20 cellular contexts compared by ENCODE assay signal in the genomic region with DNA sequence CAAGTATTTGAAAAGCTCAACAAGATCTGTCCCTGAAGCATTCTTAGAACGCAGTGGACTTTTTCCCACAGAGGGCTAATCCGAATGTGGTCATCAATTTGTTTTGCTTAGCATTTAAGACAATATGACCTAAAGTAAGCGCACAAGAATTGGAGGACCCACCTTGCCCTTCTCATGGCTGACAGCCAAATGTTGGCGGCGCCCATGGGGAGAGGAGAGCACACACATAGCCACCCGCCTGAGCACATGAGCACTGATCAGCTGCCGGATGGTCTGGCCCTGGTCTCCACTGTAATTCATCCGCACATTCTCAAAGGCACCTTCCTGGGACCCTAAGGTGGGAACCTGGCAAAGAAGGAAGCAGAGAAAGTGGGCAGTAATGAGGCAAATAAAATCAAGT. TPM values are rescaled to one million over a fixed set of nuclear protein-coding genes. Genes with fewer than 3 reads are reported as not detected.
DNase-seq lines count a peak whose midpoint lies in the region; ATAC-seq, FAIRE-seq and TF ChIP-seq lines count a peak whose summit lies in the region.
"Had no signal": no experiment of that assay in that cellular context is flagged by ENCODE, and none has a peak within 500 bp of the region (broad histone marks: within the 10 kb centered on the region; RNA-seq: fewer than 3 reads in every experiment).

No MANE protein-coding gene starts in this region.

- H3K27ac Mint-ChIP-seq in activated CD8-positive, alpha-beta memory T cell treated with anti-CD3 and anti-CD28 coated beads, Interleukin-2, amount 10 ng/mL, durations not matched to agents 7 days and 5 days = no peak overlapping the region
- H3K27ac Mint-ChIP-seq: CD4-positive, alpha-beta memory T cell had no signal

- ATAC-seq in HG03354 (IDR thresholded peaks at IDR 0.05; ENCODE audit: poor library complexity, severe bottlenecking, unreplicated experiment) = no peak
- no peak for ATAC-seq in activated CD8-positive, alpha-beta memory T cell treated with anti-CD3 and anti-CD28 coated beads, Interleukin-2, amount 10 ng/mL, durations not matched to agents 7 days and 5 days
- ATAC-seq: HCT116 had no signal

- H3K27ac ChIP-seq in breast epithelium (peak overlapping the region; percentile 15 to 82), mammary epithelial cell (ENCODE audit: insufficient read depth, low read depth, low read length) (no peak overlapping the region), VCaP (peak overlapping the region; percentile 69), endothelial cell of umbilical vein (ENCODE audit: insufficient read depth, low read depth, low read length) (no peak overlapping the region), stomach (peak overlapping the region in 3 of 5 donors; percentile 0 to 72 (median 37))
- H3K27ac ChIP-seq: GM23248 had no signal

- no peak for TF ChIP-seq CTCF in breast epithelium (IDR thresholded peaks at IDR 0.05)
- TF ChIP-seq CTCF in mammary epithelial cell (conservative IDR thresholded peaks at IDR 0.05 in 1 of 2, IDR thresholded peaks at IDR 0.05 in 1 of 2; ENCODE audit: extremely low read depth in 1 of 2, insufficient read depth in 1 of 2, low read depth in 1 of 2, low read length in 2 of 2) = no peak
- TF ChIP-seq CTCF in VCaP (conservative IDR thresholded peaks at IDR 0.05) = no peak
- TF ChIP-seq CTCF in endothelial cell of umbilical vein (IDR thresholded peaks at IDR 0.05; ENCODE audit: extremely low read depth in 1 of 2, insufficient read depth in 1 of 2, low read depth in 1 of 2, low read length in 2 of 2) = no peak
- TF ChIP-seq CTCF in stomach (IDR thresholded peaks at IDR 0.05) = no peak

- no peaks in the 10 kb centered on the region for H3K9me1 ChIP-seq in endothelial cell of umbilical vein (replicated peaks; ENCODE audit: control insufficient read depth, extremely low read depth, insufficient read depth, low read length)

- no peak for TF ChIP-seq EP300 in stomach (IDR thresholded peaks at IDR 0.05)

- H3K4me3 Mint-ChIP-seq in activated CD8-positive, alpha-beta memory T cell treated with anti-CD3 and anti-CD28 coated beads, Interleukin-2, amount 10 ng/mL, durations not matched to agents 7 days and 5 days = no peak overlapping the region
- H3K4me3 Mint-ChIP-seq: CD4-positive, alpha-beta memory T cell had no signal

- H3K27me3 Mint-ChIP-seq in activated CD8-positive, alpha-beta memory T cell treated with anti-CD3 and anti-CD28 coated beads, Interleukin-2, amount 10 ng/mL, durations not matched to agents 7 days and 5 days = no peaks in the 10 kb centered on the region
- H3K27me3 Mint-ChIP-seq: CD4-positive, alpha-beta memory T cell had no signal

- WGBS in mammary epithelial cell (ENCODE audit: low coverage, missing lambda C conversion rate) = 99% methylated on average over 8 of the region's 8 CpGs
- WGBS in stomach, 5 donors = 70 to 82% (median 75%) methylated on average over 8 of the region's 8 CpGs

- H3K9me3 ChIP-seq in breast epithelium (no peaks in the 10 kb centered on the region), mammary epithelial cell (replicated peaks; ENCODE audit: insufficient read depth, low read length) (no peaks in the 10 kb centered on the region), endothelial cell of umbilical vein (replicated peaks; ENCODE audit: control insufficient read depth, insufficient read depth, low read length) (no peaks in the 10 kb centered on the region), stomach (no peaks in the 10 kb centered on the region)

- H2AFZ ChIP-seq in mammary epithelial cell (ENCODE audit: low read depth, low read length) = no peak overlapping the region
- H2AFZ ChIP-seq in endothelial cell of umbilical vein (ENCODE audit: low read depth, low read length) = no peak overlapping the region
- H2AFZ ChIP-seq: GM23248 had no signal

- no peak for TF ChIP-seq POLR2A in breast epithelium (IDR thresholded peaks at IDR 0.05)
- no peak for TF ChIP-seq POLR2A in endothelial cell of umbilical vein (IDR thresholded peaks at IDR 0.05; ENCODE audit: low read depth, low read length)
- no peak for TF ChIP-seq POLR2A in stomach (IDR thresholded peaks at IDR 0.05)

- no peaks in the 10 kb centered on the region for H3K4me1 ChIP-seq in breast epithelium
- H3K4me1 ChIP-seq in mammary epithelial cell (ENCODE audit: insufficient read depth, low read length) = no peaks in the 10 kb centered on the region
- H3K4me1 ChIP-seq in endothelial cell of umbilical vein (ENCODE audit: control insufficient read depth, extremely low read depth, insufficient read depth, low read length) = peaks cover 19% of the 10 kb centered on the region
- H3K4me1 ChIP-seq in stomach = peaks cover 0 to 17% (median 2%) of the 10 kb centered on the region in 4 donors

- H4K20me1 ChIP-seq in mammary epithelial cell (ENCODE audit: insufficient read depth, low read length) = no peaks in the 10 kb centered on the region
- H4K20me1 ChIP-seq in endothelial cell of umbilical vein (replicated peaks; ENCODE audit: control insufficient read depth, extremely low read depth, insufficient read depth, low read length) = no peaks in the 10 kb centered on the region

- peaks cover 32% of the 10 kb centered on the region for H3K36me3 ChIP-seq in breast epithelium
- peaks cover 60% of the 10 kb centered on the region for H3K36me3 ChIP-seq in mammary epithelial cell (ENCODE audit: insufficient read depth, low read length)
- peaks cover 55 to 64% of the 10 kb centered on the region in 2 experiments for H3K36me3 ChIP-seq in endothelial cell of umbilical vein (ENCODE audit: control insufficient read depth in 2 of 2, extremely low read depth in 1 of 2, insufficient read depth in 2 of 2, low read length in 2 of 2)
- peaks cover 100% of the 10 kb centered on the region in 4 donors for H3K36me3 ChIP-seq in stomach

- H3K4me2 ChIP-seq in mammary epithelial cell (ENCODE audit: insufficient read depth, low read depth, low read length) (no peak overlapping the region), endothelial cell of umbilical vein (ENCODE audit: insufficient read depth, low read length) (no peak overlapping the region)

- H3K9me3 Mint-ChIP-seq in activated CD8-positive, alpha-beta memory T cell treated with anti-CD3 and anti-CD28 coated beads, Interleukin-2, amount 10 ng/mL, durations not matched to agents 7 days and 5 days (ENCODE audit: low read depth) = no peaks in the 10 kb centered on the region
- H3K9me3 Mint-ChIP-seq: CD4-positive, alpha-beta memory T cell had no signal

- intact Hi-C loops in breast epithelium (cut with DNase I; ENCODE audit: low total_unique reads) = no loop called here
- intact Hi-C loops in mammary epithelial cell (cut with micrococcal nuclease) = no loop called here
- intact Hi-C loops in endothelial cell of umbilical vein (cut with micrococcal nuclease) = loop anchor here (5.0 kb wide), 1 partner anchor 35 kb away; no protein-coding TSS in a partner anchor
- intact Hi-C loops in stomach (cut with DNase I; ENCODE audit: low total_unique reads) = no loop called here

- in situ Hi-C loops in mammary epithelial cell (cut with MboI; ENCODE audit: low sequenced_read_pairs in 2 of 2) = no loop called here

- no peaks in the 10 kb centered on the region for H3K79me2 ChIP-seq in mammary epithelial cell (ENCODE audit: insufficient read depth, low read length)
- no peaks in the 10 kb centered on the region for H3K79me2 ChIP-seq in endothelial cell of umbilical vein (ENCODE audit: control insufficient read depth, insufficient read depth, low read length)

- POLR2A ChIA-PET in endothelial cell of umbilical vein (lab: Charles Lee) = no interaction called here

- peaks cover 3% of the 10 kb centered on the region for H3K4me1 Mint-ChIP-seq in activated CD8-positive, alpha-beta memory T cell treated with anti-CD3 and anti-CD28 coated beads, Interleukin-2, amount 10 ng/mL, durations not matched to agents 7 days and 5 days

- H3K27me3 ChIP-seq in breast epithelium = no peaks in the 10 kb centered on the region
- H3K27me3 ChIP-seq in mammary epithelial cell (ENCODE audit: insufficient read depth, low read length) = no peaks in the 10 kb centered on the region
- H3K27me3 ChIP-seq in endothelial cell of umbilical vein (ENCODE audit: control insufficient read depth in 2 of 2, insufficient read depth in 2 of 2, low read length in 2 of 2) = no peaks in the 10 kb centered on the region
- no peaks in the 10 kb centered on the region for H3K27me3 ChIP-seq in stomach

- H3K36me3 Mint-ChIP-seq in activated CD8-positive, alpha-beta memory T cell treated with anti-CD3 and anti-CD28 coated beads, Interleukin-2, amount 10 ng/mL, durations not matched to agents 7 days and 5 days = peaks cover 73% of the 10 kb centered on the region

- dilution Hi-C loops in mammary epithelial cell (cut with HindIII; ENCODE audit: low sequenced_read_pairs) = no loop called here
- dilution Hi-C loops in endothelial cell of umbilical vein (cut with MboI; ENCODE audit: extremely low pct_ligation_motif_present, low sequenced_read_pairs) = no loop called here

- H3K4me3 ChIP-seq in breast epithelium (no peak overlapping the region), mammary epithelial cell (replicated peaks in 1 of 3; ENCODE audit: insufficient read depth in 1 of 3, low read depth in 2 of 3, low read length in 3 of 3) (no peak overlapping the region), endothelial cell of umbilical vein (replicated peaks in 1 of 3; ENCODE audit: insufficient read depth in 1 of 3, low read depth in 1 of 3, low read length in 3 of 3) (no peak overlapping the region), stomach (no peak overlapping the region)
- H3K4me3 ChIP-seq: GM23248 had no signal

- no peak for FAIRE-seq in endothelial cell of umbilical vein (lab: Jason Lieb, UNC)
- FAIRE-seq: GM19239 had no signal

- no TSS peak for BruUV-seq in mammary epithelial cell (replicated peaks; lab: Mats Ljungman, UMichigan)
- no TSS peak for BruUV-seq in endothelial cell of umbilical vein (replicated peaks; lab: Mats Ljungman, UMichigan)

- DNase-seq in breast epithelium (ENCODE audit: low spot score in 2 of 2) (no peak), mammary epithelial cell (no peak), endothelial cell of umbilical vein (ENCODE audit: low read depth, low spot score) (peak; percentile 30), stomach (no peak)
- no peak for DNase-seq in activated naive CD4-positive, alpha-beta T cell treated with Interleukin-2 at 50 U/mL for 16 hours
- no peak for DNase-seq in activated CD8-positive, alpha-beta memory T cell treated with anti-CD3 and anti-CD28 coated beads, Interleukin-2, amount 10 ng/mL, durations not matched to agents 7 days and 5 days
- DNase-seq: CD4-positive, alpha-beta memory T cell; DMS153; GF-D8; GM23248; NCI-H1092 treated with DMSO at 0.1 percent for 48 hours; NCI-H146; NCI-H2081; NCI-H748 treated with DMSO at 0.1 percent for 48 hours; NK-92 treated with Interleukin-12 subunit alpha and Interleukin-12 subunit beta, amount 100 ng/mL, for 24 hours; SHP77 had no signal

- no peak overlapping the region for H3K9ac ChIP-seq in mammary epithelial cell (ENCODE audit: insufficient read depth, low read length)
- H3K9ac ChIP-seq in endothelial cell of umbilical vein (replicated peaks; ENCODE audit: extremely low read depth, insufficient read depth, low read length) = no peak overlapping the region
- H3K9ac ChIP-seq: GM23248 had no signal

- CTCF ChIA-PET in mammary epithelial cell (lab: Charles Lee; ENCODE audit: low non-redundant PET) (interaction anchor here (0.8 kb wide), 1 partner anchor 333 kb away, joined by 3 read pairs; no protein-coding TSS in a partner anchor), endothelial cell of umbilical vein (lab: Charles Lee) (interaction anchor here (1.0 to 1.6 kb wide), 5 partner anchors 8 to 273 kb away, joined by 3 to 6 read pairs (median 5); no protein-coding TSS in a partner anchor)
- CTCF ChIA-PET in activated CD8-positive, alpha-beta memory T cell treated with anti-CD3 and anti-CD28 coated beads, Interleukin-2, amount 10 ng/mL, durations not matched to agents 7 days and 5 days (lab: Charles Lee) = no interaction called here

RNA-seq across cellular contexts. Expression of a gene that starts 52.4 kb away (rescaled TPM):
- total RNA-seq in breast epithelium = 100 to 1,000 TPM; 114 to 145 (median 140) TPM
- 100 to 1,000 TPM; 128 to 158 TPM for total RNA-seq in mammary epithelial cell
- 35.6 TPM for polyA plus RNA-seq in mammary epithelial cell
- 325 TPM for polyA minus RNA-seq in mammary epithelial cell
- total RNA-seq in endothelial cell of umbilical vein = 146 and 150 TPM in 2 replicates
- 125 and 128 TPM in 2 replicates for polyA plus RNA-seq in endothelial cell of umbilical vein
- 90.6 and 93.1 TPM in 2 replicates for polyA plus RNA-seq in endothelial cell of umbilical vein (2011; cell fraction: cytosol; rRNA removed)
- polyA plus RNA-seq in endothelial cell of umbilical vein (2011; cell fraction: nucleus; rRNA removed) = 493 and 664 TPM in 2 replicates
- polyA plus RNA-seq in endothelial cell of umbilical vein (2012) = 101 and 127 TPM in 2 replicates
- 252 and 266 TPM in 2 replicates for polyA minus RNA-seq in endothelial cell of umbilical vein
- polyA minus RNA-seq in endothelial cell of umbilical vein (2011; cell fraction: cytosol; rRNA and poly(A)+ RNA removed) = 94.8 TPM
- 364 and 508 TPM in 2 replicates for polyA minus RNA-seq in endothelial cell of umbilical vein (2011; cell fraction: nucleus; rRNA and poly(A)+ RNA removed)
- total RNA-seq in stomach = 100 to 1,000 TPM; 113 to 262 (median 172) TPM
- polyA plus RNA-seq in stomach = 100 to 1,000 TPM in 1 of 3 donors, 10 to 100 TPM in 2; 41.9 to 104 (median 42.1) TPM
- 100 to 1,000 TPM; 140 to 144 TPM for total RNA-seq in activated CD8-positive, alpha-beta memory T cell treated with anti-CD3 and anti-CD28 coated beads, Interleukin-2, amount 10 ng/mL, durations not matched to agents 7 days and 5 days

Comparison
In these comparisons a context has a peak if more than half of its experiments do, and no peak if none do; other contexts are left out.
1. H3K27ac ChIP-seq: peak in breast epithelium (2 of 2), VCaP (single experiment) and stomach (3 of 5); none in mammary epithelial cell (single experiment) and endothelial cell of umbilical vein (single experiment).